ENCODE assay signal across 34 cellular contexts in genomic region chr16:49910761-49911160, GRCh38. TPM values are rescaled to one million over a fixed set of nuclear protein-coding genes. Genes with fewer than 3 reads are reported as not detected.
"Had no signal": no experiment of that assay in that cellular context is flagged by ENCODE, and none has a peak within 500 bp of the region (broad histone marks: within the 10 kb centered on the region; RNA-seq: fewer than 3 reads in every experiment).

No MANE protein-coding gene starts in this region.

- H3K27ac Mint-ChIP-seq: activated CD4-positive, alpha-beta T cell treated with anti-CD3 and anti-CD28 coated beads, Interleukin-2, amount 10 ng/mL, durations not matched to agents 24 days and 14 days; activated CD8-positive, alpha-beta T cell treated with anti-CD3 and anti-CD28 coated beads, Interleukin-2, amount 10 ng/mL, durations not matched to agents 7 days and 5 days; activated naive CD4-positive, alpha-beta T cell treated with anti-CD3 and anti-CD28 coated beads, Interleukin-2, amount 50 U/mL, for 24 hours; activated naive CD8-positive, alpha-beta T cell treated with anti-CD3 and anti-CD28 coated beads, Interleukin-2, amount 10 ng/mL, durations not matched to agents 7 days and 5 days; activated T-cell treated with anti-CD3 and anti-CD28 coated beads, Interleukin-2, amount 50 U/mL, for 24 hours; activated T-helper 2 cell treated with anti-CD3 and anti-CD28 coated beads, Interferon-gamma antibody, Interleukin-2, Interleukin-4, amounts not matched to agents 10 μg/mL and 5 μg/mL and 100 μg/mL, durations not matched to agents 14 hours and 24 hours and 36 hours had no signal

- H3K9me3 ChIP-seq: ascending aorta had no signal

- H3K36me3 Mint-ChIP-seq: activated naive CD4-positive, alpha-beta T cell treated with anti-CD3 and anti-CD28 coated beads, Interleukin-2, amount 50 U/mL, for 24 hours; activated naive CD8-positive, alpha-beta T cell treated with anti-CD3 and anti-CD28 coated beads, Interleukin-2, amount 10 ng/mL, durations not matched to agents 7 days and 5 days had no signal

- H3K4me3 Mint-ChIP-seq: activated CD4-positive, alpha-beta T cell treated with anti-CD3 and anti-CD28 coated beads, Interleukin-2, amount 10 ng/mL, durations not matched to agents 24 days and 14 days; activated CD8-positive, alpha-beta T cell treated with anti-CD3 and anti-CD28 coated beads, Interleukin-2, amount 10 ng/mL, durations not matched to agents 7 days and 5 days; activated naive CD4-positive, alpha-beta T cell treated with anti-CD3 and anti-CD28 coated beads, Interleukin-2, amount 50 U/mL, for 24 hours; activated naive CD8-positive, alpha-beta T cell treated with anti-CD3 and anti-CD28 coated beads, Interleukin-2, amount 10 ng/mL, durations not matched to agents 7 days and 5 days; activated T-cell treated with anti-CD3 and anti-CD28 coated beads, Interleukin-2, amount 50 U/mL, for 24 hours had no signal

- DNase-seq: activated CD4-positive, alpha-beta T cell treated with anti-CD3 and anti-CD28 coated beads, Interleukin-2, amount 10 ng/mL, durations not matched to agents 24 days and 14 days; activated CD4-positive, alpha-beta T cell treated with anti-CD3 and anti-CD28 coated beads, Interleukin-2, amount 50 U/mL, for 48 hours; activated CD8-positive, alpha-beta T cell treated with anti-CD3 and anti-CD28 coated beads, Interleukin-2, amount 10 ng/mL, durations not matched to agents 7 days and 5 days; activated gamma-delta T cell; activated naive CD4-positive, alpha-beta T cell treated with Interleukin-2 at 50 U/mL for 16 hours; activated naive CD8-positive, alpha-beta T cell treated with anti-CD3 and anti-CD28 coated beads, Interleukin-2, amount 10 ng/mL, durations not matched to agents 7 days and 5 days; activated T-cell treated with anti-CD3 and anti-CD28 coated beads, Interleukin-2, amount 50 U/mL, for 24 hours; amygdala; MM.1S; MV-4-11; NCI-H1092; NCI-H1436 treated with DMSO at 0.1 percent for 48 hours; NCI-H1694 treated with DMSO at 0.1 percent for 48 hours; NCI-H2029; NCI-H2107; NCI-H2171; NCI-H510A; NCI-H748 treated with DMSO at 0.1 percent for 48 hours; NK-92 treated with Interleukin-12 subunit alpha and Interleukin-12 subunit beta, amount 100 ng/mL, for 24 hours; PC-3; Peyer's patch; SIG-M5; T1000; WERI-Rb-1 had no signal

- H3K27ac ChIP-seq: ascending aorta, cardiac muscle cell, KMS-11, Peyer's patch, RWPE1, WERI-Rb-1 had no signal

- ATAC-seq: activated CD8-positive, alpha-beta T cell treated with anti-CD3 and anti-CD28 coated beads, Interleukin-2, amount 10 ng/mL, durations not matched to agents 7 days and 5 days; PC-3; Right ventricle myocardium inferior had no signal

- H3K27me3 ChIP-seq: ascending aorta, cardiac muscle cell, Peyer's patch had no signal

- H3K9me3 Mint-ChIP-seq: activated CD4-positive, alpha-beta T cell treated with anti-CD3 and anti-CD28 coated beads, Interleukin-2, amount 10 ng/mL, durations not matched to agents 24 days and 14 days; activated naive CD4-positive, alpha-beta T cell treated with anti-CD3 and anti-CD28 coated beads, Interleukin-2, amount 50 U/mL, for 24 hours; activated naive CD8-positive, alpha-beta T cell treated with anti-CD3 and anti-CD28 coated beads, Interleukin-2, amount 10 ng/mL, durations not matched to agents 7 days and 5 days; activated T-cell treated with anti-CD3 and anti-CD28 coated beads, Interleukin-2, amount 50 U/mL, for 24 hours; activated T-helper 2 cell treated with anti-CD3 and anti-CD28 coated beads, Interferon-gamma antibody, Interleukin-2, Interleukin-4, amounts not matched to agents 10 μg/mL and 5 μg/mL and 100 μg/mL, durations not matched to agents 14 hours and 24 hours and 36 hours had no signal

- H3K4me1 Mint-ChIP-seq: activated CD4-positive, alpha-beta T cell treated with anti-CD3 and anti-CD28 coated beads, Interleukin-2, amount 10 ng/mL, durations not matched to agents 24 days and 14 days; activated naive CD4-positive, alpha-beta T cell treated with anti-CD3 and anti-CD28 coated beads, Interleukin-2, amount 50 U/mL, for 24 hours; activated naive CD8-positive, alpha-beta T cell treated with anti-CD3 and anti-CD28 coated beads, Interleukin-2, amount 10 ng/mL, durations not matched to agents 7 days and 5 days had no signal

- H3K4me1 ChIP-seq: ascending aorta, Peyer's patch had no signal

- H3K27me3 Mint-ChIP-seq: activated CD4-positive, alpha-beta T cell treated with anti-CD3 and anti-CD28 coated beads, Interleukin-2, amount 10 ng/mL, durations not matched to agents 24 days and 14 days had no signal

- H3K36me3 ChIP-seq: ascending aorta, cardiac muscle cell, Peyer's patch, WERI-Rb-1 had no signal

- H3K4me3 ChIP-seq: ascending aorta, cardiac muscle cell, Peyer's patch had no signal

RNA-seq across cellular contexts. Expression of gene ZNF423, which starts 54.8 kb away (rescaled TPM):
- total RNA-seq: activated CD4-positive, alpha-beta T cell treated with anti-CD3 and anti-CD28 coated beads, Interleukin-2, amount 10 ng/mL, durations not matched to agents 24 days and 14 days; activated CD8-positive, alpha-beta T cell treated with anti-CD3 and anti-CD28 coated beads, Interleukin-2, amount 10 ng/mL, durations not matched to agents 7 days and 5 days; activated T-helper 2 cell treated with anti-CD3 and anti-CD28 coated beads, Interferon-gamma antibody, Interleukin-2, Interleukin-4, amounts not matched to agents 10 μg/mL and 5 μg/mL and 100 μg/mL, durations not matched to agents 14 hours and 24 hours and 36 hours; LHCN-M2; PC-3; SK-MEL-5; T-helper 1 cell treated with Interleukin-12 subunit alpha and Interleukin-12 subunit beta and Interleukin-4 antibody, amounts not matched to agents 30 ng/mL and 1 ng/mL, for 36 hours had no signal
